1 cellular context compared by ENCODE assay signal in the genomic region with DNA sequence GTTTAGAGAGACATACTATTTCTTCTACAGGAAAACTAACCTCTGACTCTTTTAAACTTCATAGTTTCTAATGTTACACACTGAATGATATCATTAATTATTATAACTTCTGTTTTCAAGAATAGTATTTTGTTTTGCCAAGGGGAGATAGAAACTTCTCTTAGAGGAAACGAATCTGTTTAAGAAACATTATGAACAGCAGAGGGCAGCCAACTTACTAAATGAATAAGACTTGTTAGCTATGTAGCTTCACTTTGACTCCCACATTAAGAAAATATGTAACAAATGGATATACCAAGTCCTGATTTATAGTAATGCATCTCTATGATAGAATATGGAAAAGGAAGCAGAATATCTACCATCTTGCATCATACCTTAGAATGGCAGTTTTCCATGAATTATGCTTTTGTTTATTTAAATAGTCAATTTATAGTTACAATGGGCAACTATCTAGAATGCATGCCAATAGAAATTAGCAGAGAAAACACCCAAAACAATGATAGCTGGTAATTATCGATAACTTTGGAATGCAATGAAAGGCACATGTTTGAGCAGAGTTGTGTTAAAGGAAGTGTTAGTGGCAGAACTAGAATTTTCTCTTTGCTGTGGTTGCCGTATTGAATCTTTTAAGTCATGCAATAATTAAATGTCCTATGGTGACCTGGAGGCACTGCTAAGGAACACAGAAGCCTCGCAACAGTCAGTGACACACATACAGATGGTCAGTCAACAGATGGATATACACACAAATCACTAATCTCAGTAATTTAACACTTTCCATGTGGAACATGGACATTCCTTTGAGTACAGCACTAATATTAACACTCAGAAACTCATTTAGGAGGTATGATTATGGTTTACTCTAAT.
TF ChIP-seq lines count a peak whose summit lies in the region.

No MANE protein-coding gene starts in this region.

TF ChIP-seq in GM23338, 12 proteins besides CTCF, POLR2A, EP300 and RAD21:
- TF ChIP-seq, protein P1, sequence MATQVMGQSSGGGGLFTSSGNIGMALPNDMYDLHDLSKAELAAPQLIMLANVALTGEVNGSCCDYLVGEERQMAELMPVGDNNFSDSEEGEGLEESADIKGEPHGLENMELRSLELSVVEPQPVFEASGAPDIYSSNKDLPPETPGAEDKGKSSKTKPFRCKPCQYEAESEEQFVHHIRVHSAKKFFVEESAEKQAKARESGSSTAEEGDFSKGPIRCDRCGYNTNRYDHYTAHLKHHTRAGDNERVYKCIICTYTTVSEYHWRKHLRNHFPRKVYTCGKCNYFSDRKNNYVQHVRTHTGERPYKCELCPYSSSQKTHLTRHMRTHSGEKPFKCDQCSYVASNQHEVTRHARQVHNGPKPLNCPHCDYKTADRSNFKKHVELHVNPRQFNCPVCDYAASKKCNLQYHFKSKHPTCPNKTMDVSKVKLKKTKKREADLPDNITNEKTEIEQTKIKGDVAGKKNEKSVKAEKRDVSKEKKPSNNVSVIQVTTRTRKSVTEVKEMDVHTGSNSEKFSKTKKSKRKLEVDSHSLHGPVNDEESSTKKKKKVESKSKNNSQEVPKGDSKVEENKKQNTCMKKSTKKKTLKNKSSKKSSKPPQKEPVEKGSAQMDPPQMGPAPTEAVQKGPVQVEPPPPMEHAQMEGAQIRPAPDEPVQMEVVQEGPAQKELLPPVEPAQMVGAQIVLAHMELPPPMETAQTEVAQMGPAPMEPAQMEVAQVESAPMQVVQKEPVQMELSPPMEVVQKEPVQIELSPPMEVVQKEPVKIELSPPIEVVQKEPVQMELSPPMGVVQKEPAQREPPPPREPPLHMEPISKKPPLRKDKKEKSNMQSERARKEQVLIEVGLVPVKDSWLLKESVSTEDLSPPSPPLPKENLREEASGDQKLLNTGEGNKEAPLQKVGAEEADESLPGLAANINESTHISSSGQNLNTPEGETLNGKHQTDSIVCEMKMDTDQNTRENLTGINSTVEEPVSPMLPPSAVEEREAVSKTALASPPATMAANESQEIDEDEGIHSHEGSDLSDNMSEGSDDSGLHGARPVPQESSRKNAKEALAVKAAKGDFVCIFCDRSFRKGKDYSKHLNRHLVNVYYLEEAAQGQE (IDR thresholded peaks at IDR 0.05; ENCODE audit: unreplicated experiment): no peak
- TF ChIP-seq JUNB (IDR thresholded peaks at IDR 0.05; ENCODE audit: unreplicated experiment): no peak
- TF ChIP-seq, protein P2, sequence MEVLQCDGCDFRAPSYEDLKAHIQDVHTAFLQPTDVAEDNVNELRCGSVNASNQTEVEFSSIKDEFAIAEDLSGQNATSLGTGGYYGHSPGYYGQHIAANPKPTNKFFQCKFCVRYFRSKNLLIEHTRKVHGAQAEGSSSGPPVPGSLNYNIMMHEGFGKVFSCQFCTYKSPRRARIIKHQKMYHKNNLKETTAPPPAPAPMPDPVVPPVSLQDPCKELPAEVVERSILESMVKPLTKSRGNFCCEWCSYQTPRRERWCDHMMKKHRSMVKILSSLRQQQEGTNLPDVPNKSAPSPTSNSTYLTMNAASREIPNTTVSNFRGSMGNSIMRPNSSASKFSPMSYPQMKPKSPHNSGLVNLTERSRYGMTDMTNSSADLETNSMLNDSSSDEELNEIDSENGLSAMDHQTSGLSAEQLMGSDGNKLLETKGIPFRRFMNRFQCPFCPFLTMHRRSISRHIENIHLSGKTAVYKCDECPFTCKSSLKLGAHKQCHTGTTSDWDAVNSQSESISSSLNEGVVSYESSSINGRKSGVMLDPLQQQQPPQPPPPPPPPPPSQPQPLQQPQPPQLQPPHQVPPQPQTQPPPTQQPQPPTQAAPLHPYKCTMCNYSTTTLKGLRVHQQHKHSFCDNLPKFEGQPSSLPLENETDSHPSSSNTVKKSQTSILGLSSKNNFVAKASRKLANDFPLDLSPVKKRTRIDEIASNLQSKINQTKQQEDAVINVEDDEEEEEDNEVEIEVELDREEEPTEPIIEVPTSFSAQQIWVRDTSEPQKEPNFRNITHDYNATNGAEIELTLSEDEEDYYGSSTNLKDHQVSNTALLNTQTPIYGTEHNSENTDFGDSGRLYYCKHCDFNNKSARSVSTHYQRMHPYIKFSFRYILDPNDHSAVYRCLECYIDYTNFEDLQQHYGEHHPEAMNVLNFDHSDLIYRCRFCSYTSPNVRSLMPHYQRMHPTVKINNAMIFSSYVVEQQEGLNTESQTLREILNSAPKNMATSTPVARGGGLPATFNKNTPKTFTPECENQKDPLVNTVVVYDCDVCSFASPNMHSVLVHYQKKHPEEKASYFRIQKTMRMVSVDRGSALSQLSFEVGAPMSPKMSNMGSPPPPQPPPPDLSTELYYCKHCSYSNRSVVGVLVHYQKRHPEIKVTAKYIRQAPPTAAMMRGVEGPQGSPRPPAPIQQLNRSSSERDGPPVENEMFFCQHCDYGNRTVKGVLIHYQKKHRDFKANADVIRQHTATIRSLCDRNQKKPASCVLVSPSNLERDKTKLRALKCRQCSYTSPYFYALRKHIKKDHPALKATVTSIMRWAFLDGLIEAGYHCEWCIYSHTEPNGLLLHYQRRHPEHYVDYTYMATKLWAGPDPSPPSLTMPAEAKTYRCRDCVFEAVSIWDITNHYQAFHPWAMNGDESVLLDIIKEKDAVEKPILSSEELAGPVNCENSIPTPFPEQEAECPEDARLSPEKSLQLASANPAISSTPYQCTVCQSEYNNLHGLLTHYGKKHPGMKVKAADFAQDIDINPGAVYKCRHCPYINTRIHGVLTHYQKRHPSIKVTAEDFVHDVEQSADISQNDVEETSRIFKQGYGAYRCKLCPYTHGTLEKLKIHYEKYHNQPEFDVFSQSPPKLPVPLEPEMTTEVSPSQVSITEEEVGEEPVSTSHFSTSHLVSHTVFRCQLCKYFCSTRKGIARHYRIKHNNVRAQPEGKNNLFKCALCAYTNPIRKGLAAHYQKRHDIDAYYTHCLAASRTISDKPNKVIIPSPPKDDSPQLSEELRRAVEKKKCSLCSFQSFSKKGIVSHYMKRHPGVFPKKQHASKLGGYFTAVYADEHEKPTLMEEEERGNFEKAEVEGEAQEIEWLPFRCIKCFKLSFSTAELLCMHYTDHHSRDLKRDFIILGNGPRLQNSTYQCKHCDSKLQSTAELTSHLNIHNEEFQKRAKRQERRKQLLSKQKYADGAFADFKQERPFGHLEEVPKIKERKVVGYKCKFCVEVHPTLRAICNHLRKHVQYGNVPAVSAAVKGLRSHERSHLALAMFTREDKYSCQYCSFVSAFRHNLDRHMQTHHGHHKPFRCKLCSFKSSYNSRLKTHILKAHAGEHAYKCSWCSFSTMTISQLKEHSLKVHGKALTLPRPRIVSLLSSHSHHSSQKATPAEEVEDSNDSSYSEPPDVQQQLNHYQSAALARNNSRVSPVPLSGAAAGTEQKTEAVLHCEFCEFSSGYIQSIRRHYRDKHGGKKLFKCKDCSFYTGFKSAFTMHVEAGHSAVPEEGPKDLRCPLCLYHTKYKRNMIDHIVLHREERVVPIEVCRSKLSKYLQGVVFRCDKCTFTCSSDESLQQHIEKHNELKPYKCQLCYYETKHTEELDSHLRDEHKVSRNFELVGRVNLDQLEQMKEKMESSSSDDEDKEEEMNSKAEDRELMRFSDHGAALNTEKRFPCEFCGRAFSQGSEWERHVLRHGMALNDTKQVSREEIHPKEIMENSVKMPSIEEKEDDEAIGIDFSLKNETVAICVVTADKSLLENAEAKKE (CRISPR knock-in tag; IDR thresholded peaks at IDR 0.05): no peak
- no peak for TF ChIP-seq EZH2 (IDR thresholded peaks at IDR 0.05; ENCODE audit: low read depth, unreplicated experiment)
- TF ChIP-seq, protein P3, sequence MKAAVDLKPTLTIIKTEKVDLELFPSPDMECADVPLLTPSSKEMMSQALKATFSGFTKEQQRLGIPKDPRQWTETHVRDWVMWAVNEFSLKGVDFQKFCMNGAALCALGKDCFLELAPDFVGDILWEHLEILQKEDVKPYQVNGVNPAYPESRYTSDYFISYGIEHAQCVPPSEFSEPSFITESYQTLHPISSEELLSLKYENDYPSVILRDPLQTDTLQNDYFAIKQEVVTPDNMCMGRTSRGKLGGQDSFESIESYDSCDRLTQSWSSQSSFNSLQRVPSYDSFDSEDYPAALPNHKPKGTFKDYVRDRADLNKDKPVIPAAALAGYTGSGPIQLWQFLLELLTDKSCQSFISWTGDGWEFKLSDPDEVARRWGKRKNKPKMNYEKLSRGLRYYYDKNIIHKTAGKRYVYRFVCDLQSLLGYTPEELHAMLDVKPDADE (IDR thresholded peaks at IDR 0.05): no peak
- TF ChIP-seq ZNF114 (CRISPR knock-in tag; IDR thresholded peaks at IDR 0.05): no peak
- no peak for TF ChIP-seq NANOG (IDR thresholded peaks at IDR 0.05; ENCODE audit: borderline replicate concordance)
- no peak for TF ChIP-seq STAT1 (IDR thresholded peaks at IDR 0.05; ENCODE audit: unreplicated experiment)
- TF ChIP-seq EZH2phosphoT487 (IDR thresholded peaks at IDR 0.05; ENCODE audit: unreplicated experiment): no peak
- no peak for TF ChIP-seq ZNF331 (CRISPR knock-in tag; IDR thresholded peaks at IDR 0.05; ENCODE audit: low read depth)
- no peak for TF ChIP-seq POLR2AphosphoS5 (IDR thresholded peaks at IDR 0.05; ENCODE audit: low read depth)
- TF ChIP-seq CREB1 (CRISPR knock-in tag; IDR thresholded peaks at IDR 0.05; ENCODE audit: low read depth): no peak
